ENCODE assay signal across 17 cellular contexts in the genomic region with DNA sequence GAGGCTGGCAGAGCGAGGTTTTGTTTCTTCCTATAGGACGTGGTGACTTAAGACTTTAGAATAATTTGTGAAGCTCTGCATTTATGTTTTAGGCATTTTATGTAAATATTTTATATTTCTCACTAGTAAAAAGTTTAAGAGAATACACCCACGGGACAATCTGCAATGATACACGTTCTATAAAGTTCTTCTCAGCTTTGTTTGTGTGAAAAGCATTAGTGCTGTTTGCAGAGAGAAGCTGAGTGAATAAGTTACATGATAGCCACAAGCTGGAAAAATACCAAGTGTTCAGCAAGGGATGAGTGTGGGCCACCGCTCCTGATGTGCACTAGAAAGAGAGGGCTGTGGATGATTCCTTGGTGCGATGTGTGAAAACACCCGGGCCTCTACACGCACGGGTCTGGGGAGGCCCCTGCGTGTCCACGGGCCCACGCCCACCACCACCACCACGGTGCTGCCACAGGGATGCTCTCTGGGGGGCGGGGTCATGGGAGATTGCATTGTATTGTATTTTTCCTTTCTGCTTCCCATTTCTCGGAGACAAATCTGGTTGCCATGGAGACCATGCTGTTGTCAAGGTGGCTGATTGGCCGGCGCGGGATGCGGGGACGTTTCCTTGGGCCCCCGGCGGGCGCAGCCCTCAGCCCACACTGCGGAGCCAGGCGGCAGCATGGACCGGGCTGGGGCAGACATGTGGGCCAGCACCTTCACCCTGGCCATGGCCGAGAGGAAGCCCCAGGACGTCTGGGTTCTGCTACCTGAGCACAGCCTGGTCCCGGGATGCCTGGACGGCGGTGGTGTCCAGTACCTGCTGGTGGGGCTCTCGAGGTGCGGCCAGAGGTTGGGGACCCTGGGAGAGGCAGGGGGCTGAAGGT. TPM values are rescaled to one million over a fixed set of nuclear protein-coding genes. Genes with fewer than 3 reads are reported as not detected.
DNase-seq lines count a peak whose midpoint lies in the region; TF ChIP-seq lines count a peak whose summit lies in the region.
"Had no signal": no experiment of that assay in that cellular context is flagged by ENCODE, and none has a peak within 500 bp of the region (broad histone marks: within the 10 kb centered on the region; RNA-seq: fewer than 3 reads in every experiment).

A gene (plus strand): TSS at position 643 of the 875 bp plus-strand sequence. CDS start 28 bp downstream, at position 671.

- DNase-seq in activated T-cell treated with anti-CD3 and anti-CD28 coated beads, Interleukin-2, amount 50 U/mL, for 24 hours: no peak
- no peak for DNase-seq in activated T-cell treated with anti-CD3 and anti-CD28 coated beads, Interleukin-2, amount 50 U/mL, for 1 hour
- no peak for DNase-seq in NK-92 (lab: John Stamatoyannopoulos, UW; ENCODE audit: unreplicated experiment)
- DNase-seq in middle frontal gyrus (ENCODE audit: extremely low spot score, low spot score): no peak
- no peak for DNase-seq in GM10266 (ENCODE audit: extremely low spot score)
- DNase-seq: activated B cell treated with CpG ODN at 0.5 μM for 24 hours; EL; endodermal cell; foreskin melanocyte; H9; islet precursor cell; retina; stimulated activated CD4-positive, alpha-beta T cell treated with anti-CD3 and anti-CD28 coated beads, Interleukin-4, amount 100 ng/mL, for 24 hours; stimulated activated naive B cell treated with anti-CD40 and anti-IgM and Interleukin-4, amounts not matched to agents 10 μg/mL and 1 μg/mL and 100 μg/mL, for 72 hours had no signal

- TF ChIP-seq CTCF in parathyroid adenoma (IDR thresholded peaks at IDR 0.05) (no peak), GM10266 (IDR thresholded peaks at IDR 0.05; ENCODE audit: control insufficient read depth, insufficient read depth, low read depth, missing control alignments) (no peak)

- H3K27me3 Mint-ChIP-seq in activated T-cell treated with anti-CD3 and anti-CD28 coated beads, Interleukin-2, amount 50 U/mL, for 24 hours: no peaks in the 10 kb centered on the region
- peaks cover 12% of the 10 kb centered on the region for H3K27me3 Mint-ChIP-seq in IgD-negative memory B cell

- no peak within 1 kb of the TSS for H3K4me3 Mint-ChIP-seq in activated T-cell treated with anti-CD3 and anti-CD28 coated beads, Interleukin-2, amount 50 U/mL, for 24 hours
- peak within 1 kb of the TSS in 1 of 4 donors; percentile 69 for H3K4me3 Mint-ChIP-seq in IgD-negative memory B cell
- H3K4me3 Mint-ChIP-seq: activated B cell treated with CpG ODN at 0.5 μM for 24 hours; endodermal cell; H9; stimulated activated naive B cell treated with anti-CD40 and anti-IgM and Interleukin-4, amounts not matched to agents 10 μg/mL and 1 μg/mL and 100 μg/mL, for 72 hours had no signal

- no peaks in the 10 kb centered on the region for H3K79me2 ChIP-seq in parathyroid adenoma

- peak within 1 kb of the TSS; percentile 22 for H3K4me2 ChIP-seq in parathyroid adenoma (ENCODE audit: low read length)

- H3K9ac ChIP-seq in parathyroid adenoma: no peak within 1 kb of the TSS

- no peaks in the 10 kb centered on the region for H3K27me3 ChIP-seq in parathyroid adenoma (ENCODE audit: control insufficient read depth, insufficient read depth, low read length)

- no peaks in the 10 kb centered on the region for H3K9me3 ChIP-seq in parathyroid adenoma (ENCODE audit: control insufficient read depth, low read length)

- H3K36me3 Mint-ChIP-seq in activated T-cell treated with anti-CD3 and anti-CD28 coated beads, Interleukin-2, amount 50 U/mL, for 24 hours (ENCODE audit: low read depth): no peaks in the 10 kb centered on the region
- no peaks in the 10 kb centered on the region for H3K36me3 Mint-ChIP-seq in IgD-negative memory B cell

- peak within 1 kb of the TSS; percentile 12 for H3K27ac Mint-ChIP-seq in activated T-cell treated with anti-CD3 and anti-CD28 coated beads, Interleukin-2, amount 50 U/mL, for 24 hours
- H3K27ac Mint-ChIP-seq in IgD-negative memory B cell: peak within 1 kb of the TSS in 2 of 3 donors; percentile 9 to 17
- H3K27ac Mint-ChIP-seq: activated B cell treated with CpG ODN at 0.5 μM for 24 hours, endodermal cell had no signal

- H3K4me1 ChIP-seq in parathyroid adenoma: no peaks in the 10 kb centered on the region

- peaks cover 56% of the 10 kb centered on the region for H3K4me1 Mint-ChIP-seq in activated T-cell treated with anti-CD3 and anti-CD28 coated beads, Interleukin-2, amount 50 U/mL, for 24 hours (ENCODE audit: low read depth)
- H3K4me1 Mint-ChIP-seq in IgD-negative memory B cell: peaks cover 5 to 9% (median 6%) of the 10 kb centered on the region in 3 donors
- H3K4me1 Mint-ChIP-seq: endodermal cell had no signal

- H3K9me3 Mint-ChIP-seq in activated T-cell treated with anti-CD3 and anti-CD28 coated beads, Interleukin-2, amount 50 U/mL, for 24 hours: peaks cover 4% of the 10 kb centered on the region
- no peaks in the 10 kb centered on the region for H3K9me3 Mint-ChIP-seq in IgD-negative memory B cell
- H3K9me3 Mint-ChIP-seq: activated B cell treated with CpG ODN at 0.5 μM for 24 hours had no signal

- H3K36me3 ChIP-seq in parathyroid adenoma (ENCODE audit: control insufficient read depth, insufficient read depth, low read length): no peaks in the 10 kb centered on the region

- H3K27ac ChIP-seq in angular gyrus (ENCODE audit: low read depth, low read length) (peak within 1 kb of the TSS; percentile 46), parathyroid adenoma (no peak within 1 kb of the TSS)

- peak within 1 kb of the TSS; percentile 42 for H2AFZ ChIP-seq in parathyroid adenoma

- H3K4me3 ChIP-seq in parathyroid adenoma (ENCODE audit: low read depth, low read length): no peak within 1 kb of the TSS

RNA-seq across cellular contexts. Expression of the gene that starts here (rescaled TPM):
- polyA plus RNA-seq in IgD-negative memory B cell: not detected
